ENCODE assay signal across 26 cellular contexts in the genomic region with DNA sequence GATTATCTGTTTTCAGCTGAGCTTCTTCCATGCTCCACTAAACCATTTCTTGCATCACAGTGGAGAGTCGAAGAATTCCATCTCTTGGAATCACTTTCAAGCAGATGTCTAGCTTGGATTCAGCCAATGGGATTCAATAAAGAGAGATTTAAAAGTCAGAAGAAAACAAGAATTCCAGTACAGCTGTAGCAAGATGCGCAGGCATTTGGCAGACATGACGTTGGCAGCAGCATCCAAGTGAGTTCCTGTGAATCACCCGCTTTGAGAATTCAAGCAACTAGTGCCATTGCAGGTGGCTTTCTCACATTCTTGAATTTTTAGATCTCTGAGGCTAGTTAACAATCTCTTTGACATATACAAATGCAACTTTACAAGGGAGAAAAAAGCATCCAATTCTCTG.
"Had no signal": no experiment of that assay in that cellular context is flagged by ENCODE, and none has a peak within 500 bp of the region (broad histone marks: within the 10 kb centered on the region; RNA-seq: fewer than 3 reads in every experiment).

No MANE protein-coding gene starts in this region.

- ATAC-seq: activated CD8-positive, alpha-beta T cell treated with anti-CD3 and anti-CD28 coated beads, Interleukin-2, amount 10 ng/mL, durations not matched to agents 7 days and 5 days; activated naive CD4-positive, alpha-beta T cell treated with anti-CD3 and anti-CD28 coated beads, Interleukin-2, amount 50 U/mL, for 72 hours; activated naive CD8-positive, alpha-beta T cell treated with anti-CD3 and anti-CD28 coated beads, Interleukin-2, amount 50 U/mL, for 24 hours; body of pancreas; Panc1; Right ventricle myocardium inferior; T-cell had no signal

- H3K27me3 ChIP-seq: ascending aorta, body of pancreas had no signal

- DNase-seq: activated CD4-positive, CD25-positive, alpha-beta regulatory T cell; activated CD8-positive, alpha-beta memory T cell treated with anti-CD3 and anti-CD28 coated beads, Interleukin-2, amount 50 U/mL, for 48 hours; activated CD8-positive, alpha-beta T cell treated with anti-CD3 and anti-CD28 coated beads, Interleukin-2, amount 10 ng/mL, durations not matched to agents 7 days and 5 days; activated effector memory CD4-positive, alpha-beta T cell treated with Interleukin-2 at 50 U/mL for 16 hours; activated naive CD4-positive, alpha-beta T cell; activated naive CD8-positive, alpha-beta T cell treated with anti-CD3 and anti-CD28 coated beads, Interleukin-2, amount 50 U/mL, for 24 hours; activated T-cell treated with anti-CD3 and anti-CD28 coated beads, Interleukin-2, amount 50 U/mL, for 1 hour; amniotic stem cell; body of pancreas; central memory CD4-positive, alpha-beta T cell; Kasumi-1; KBM-7; NCI-H1048; NCI-H1417; NCI-H1694; NCI-H2081; NCI-H524; RPMI8226; T-cell; T-helper 2 cell had no signal

- H3K4me3 ChIP-seq: ascending aorta, body of pancreas, SK-N-MC had no signal

- H3K9me3 ChIP-seq: ascending aorta, body of pancreas had no signal

- H3K27ac ChIP-seq: ascending aorta, body of pancreas, SK-N-MC, VCaP had no signal

- H3K4me1 ChIP-seq: ascending aorta, body of pancreas had no signal

- H3K36me3 ChIP-seq: ascending aorta had no signal
